In the genomic region with DNA sequence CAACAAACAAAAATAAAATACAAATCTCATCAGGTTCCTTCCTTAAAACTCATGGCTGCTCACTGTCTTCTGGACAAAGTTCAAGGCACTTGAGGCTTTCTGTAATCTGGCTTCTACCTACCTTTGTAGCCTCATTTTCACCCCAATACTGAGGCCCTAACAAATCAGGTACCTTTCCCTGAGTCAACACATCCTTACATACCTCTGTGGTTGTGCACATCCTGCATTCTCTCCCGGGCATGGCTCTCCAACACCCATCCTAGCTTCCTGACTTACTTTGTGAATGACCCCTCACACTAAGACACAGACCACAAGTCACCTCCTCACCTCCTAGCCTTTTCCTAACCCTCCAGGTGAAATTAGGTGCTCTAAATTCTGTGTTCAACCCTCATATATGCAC, we compare ENCODE assay signal across 6 cellular contexts.
"Had no signal": no experiment of that assay in that cellular context is flagged by ENCODE, and none has a peak within 500 bp of the region (broad histone marks: within the 10 kb centered on the region; RNA-seq: fewer than 3 reads in every experiment).

No MANE protein-coding gene starts in this region.

- DNase-seq: H9, HCEC 1CT had no signal

- H3K4me3 ChIP-seq: GM23338 had no signal

- H2AFZ ChIP-seq: GM23338 had no signal

- H3K4me2 ChIP-seq: GM23338 had no signal

- FAIRE-seq: H1, H54, HepG2 had no signal
